In the genomic region with DNA sequence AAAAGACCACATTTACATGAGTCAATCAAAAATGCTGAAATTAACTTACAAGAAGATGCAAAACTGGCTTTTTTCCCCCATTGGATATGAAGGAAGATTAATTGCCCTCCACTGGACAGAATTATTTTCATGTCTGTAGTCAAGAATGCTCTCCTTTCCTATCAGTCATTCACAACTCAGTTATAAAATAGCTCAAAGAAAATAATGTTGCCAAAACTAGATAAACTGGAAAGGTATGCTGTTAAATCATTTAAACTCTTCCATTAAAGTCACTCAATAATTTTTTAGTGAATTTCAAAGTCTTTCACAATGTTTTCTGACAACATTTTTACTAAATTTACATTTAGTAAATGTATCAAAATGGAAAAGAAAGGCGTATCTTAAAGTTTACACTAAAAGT, we compare ENCODE assay signal across 26 cellular contexts.
DNase-seq lines count a peak whose midpoint lies in the region; ATAC-seq, FAIRE-seq and TF ChIP-seq lines count a peak whose summit lies in the region.
"Had no signal": no experiment of that assay in that cellular context is flagged by ENCODE, and none has a peak within 500 bp of the region (broad histone marks: within the 10 kb centered on the region; RNA-seq: fewer than 3 reads in every experiment).

No MANE protein-coding gene starts in this region.

- no peaks in the 10 kb centered on the region for H3K36me3 ChIP-seq in HCT116 (ENCODE audit: control insufficient read depth in 1 of 2, insufficient read depth in 2 of 2, low read length in 2 of 2)
- H3K36me3 ChIP-seq in PC-9 (ENCODE audit: low read depth): no peaks in the 10 kb centered on the region
- H3K36me3 ChIP-seq: BLaER1 treated with 17β-estradiol and CSF1 and Interleukin-3, amounts not matched to agents 10 nM and 100 nM had no signal

- TF ChIP-seq RAD21 in HCT116 (IDR thresholded peaks at IDR 0.05; ENCODE audit: low read depth): no peak

- H3K27ac Mint-ChIP-seq in mesothelial cell of epicardium: peak overlapping the region; percentile 83
- H3K27ac Mint-ChIP-seq: B cell; CD4-positive, alpha-beta T cell; CD8-positive, alpha-beta T cell had no signal

- DNase-seq in D721Med (ENCODE audit: insufficient read length, low spot score): no peak
- no peak for DNase-seq in HCT116 (ENCODE audit: low read depth, low spot score)
- DNase-seq in mesothelial cell of epicardium (ENCODE audit: low spot score in 2 of 2, unreplicated experiment in 2 of 2): no peak
- DNase-seq in AG20443 (ENCODE audit: low spot score): no peak
- no peak for DNase-seq in PC-9
- DNase-seq: 8988T; ACHN; AML-193; Caco-2; Calu3; CD4-positive, alpha-beta T cell; CD8-positive, alpha-beta T cell; DMS 273 treated with DMSO at 0.1 percent for 48 hours; DMS153; DMS53; DMS79; DND-41; EL; GDM1 had no signal

- CTCF ChIA-PET in HCT116 (lab: Charles Lee): no interaction called here
- CTCF ChIA-PET in PC-9 (lab: Charles Lee): no interaction called here

- H3K9me3 ChIP-seq in HCT116 (ENCODE audit: control insufficient read depth in 1 of 2, insufficient read depth in 1 of 2, low read depth in 1 of 2, low read length in 2 of 2) (no peaks in the 10 kb centered on the region), PC-9 (ENCODE audit: insufficient read depth, low read depth) (no peaks in the 10 kb centered on the region)
- H3K9me3 ChIP-seq: BLaER1 treated with 17β-estradiol and CSF1 and Interleukin-3, amounts not matched to agents 10 nM and 100 nM; Caco-2 had no signal

- H3K79me2 ChIP-seq in HCT116 (ENCODE audit: insufficient read depth, low read length) (no peaks in the 10 kb centered on the region), PC-9 (ENCODE audit: low read depth) (no peaks in the 10 kb centered on the region)

- RAD21 ChIA-PET in HCT116 (lab: Charles Lee; ENCODE audit: low non-redundant PET in 1 of 2, low total read pairs in 2 of 2, uncharacterized antibody in 2 of 2, unreplicated experiment in 2 of 2): no interaction called here

- H3K9ac ChIP-seq in HCT116 (ENCODE audit: low read length): no peak overlapping the region
- H3K9ac ChIP-seq: BLaER1 treated with 17β-estradiol and CSF1 and Interleukin-3, amounts not matched to agents 10 nM and 100 nM had no signal

- H3K9me2 ChIP-seq in HCT116 (ENCODE audit: insufficient read depth): no peaks in the 10 kb centered on the region
- no peaks in the 10 kb centered on the region; the same call in 1 of the 2 replicates for H3K9me2 ChIP-seq in PC-9 (ENCODE audit: insufficient read depth)

- H4K20me1 ChIP-seq in HCT116 (ENCODE audit: insufficient read depth): no peaks in the 10 kb centered on the region
- H4K20me1 ChIP-seq in PC-9 (ENCODE audit: insufficient read depth): no peaks in the 10 kb centered on the region
- H4K20me1 ChIP-seq: BLaER1 treated with 17β-estradiol and CSF1 and Interleukin-3, amounts not matched to agents 10 nM and 100 nM had no signal

- peaks cover 17% of the 10 kb centered on the region for H3K9me3 Mint-ChIP-seq in mesothelial cell of epicardium

- peaks cover 15% of the 10 kb centered on the region for H3K36me3 Mint-ChIP-seq in mesothelial cell of epicardium
- H3K36me3 Mint-ChIP-seq: CD8-positive, alpha-beta T cell had no signal

- no peak for ATAC-seq in HCT116
- ATAC-seq: CD8-positive, alpha-beta T cell; GM12878 had no signal

- H3K4me3 ChIP-seq in HCT116 (replicated peaks in 1 of 2; ENCODE audit: low read depth in 1 of 2, low read length in 2 of 2) (no peak overlapping the region), PC-9 (no peak overlapping the region)
- H3K4me3 ChIP-seq: BLaER1 treated with 17β-estradiol and CSF1 and Interleukin-3, amounts not matched to agents 10 nM and 100 nM; GM12878 had no signal

- peak; percentile 86 for FAIRE-seq in D721Med (lab: Jason Lieb, UNC)
- FAIRE-seq: A204.1, GM12878, GM12892, GM18507 had no signal

- intact Hi-C loops in HCT116 (cut with micrococcal nuclease): no loop called here
- intact Hi-C loops in PC-9 (cut with micrococcal nuclease; ENCODE audit: unreplicated experiment): no loop called here

- POLR2A ChIA-PET in HCT116 (lab: Charles Lee) (no interaction called here), PC-9 (lab: Charles Lee; ENCODE audit: unreplicated experiment) (no interaction called here)

- TF ChIP-seq CTCF in D721Med (IDR thresholded peaks at IDR 0.05; ENCODE audit: insufficient read depth, missing control alignments) (no peak), HCT116 (IDR thresholded peaks at IDR 0.05 in 2 of 3, conservative IDR thresholded peaks at IDR 0.05 in 1 of 3; ENCODE audit: borderline replicate concordance in 1 of 3, insufficient read depth in 1 of 3, low read depth in 2 of 3, low read length in 2 of 3) (no peak), mesothelial cell of epicardium (IDR thresholded peaks at IDR 0.05; ENCODE audit: unreplicated experiment) (no peak), PC-9 (conservative IDR thresholded peaks at IDR 0.05) (no peak)

- BruUV-seq in HCT116 (replicated peaks; lab: Mats Ljungman, UMichigan) (no TSS peak), PC-9 (replicated peaks; lab: Mats Ljungman, UMichigan) (no TSS peak)

- H3K27ac ChIP-seq in HCT116 (ENCODE audit: low read depth, low read length) (no peak overlapping the region), PC-9 (no peak overlapping the region)
- H3K27ac ChIP-seq: BLaER1 treated with 17β-estradiol and CSF1 and Interleukin-3, amounts not matched to agents 10 nM and 100 nM; C4-2B had no signal

- H3K4me3 Mint-ChIP-seq in mesothelial cell of epicardium: no peak overlapping the region
- H3K4me3 Mint-ChIP-seq: B cell; CD4-positive, alpha-beta T cell; CD8-positive, alpha-beta T cell had no signal

- no peaks in the 10 kb centered on the region for H3F3A ChIP-seq in PC-9 (ENCODE audit: insufficient read depth, low read depth)

- H3K27me3 ChIP-seq in HCT116 (ENCODE audit: insufficient read depth, low read length): no peaks in the 10 kb centered on the region
- no peaks in the 10 kb centered on the region for H3K27me3 ChIP-seq in PC-9 (ENCODE audit: insufficient read depth, low read depth)
- H3K27me3 ChIP-seq: BLaER1 treated with 17β-estradiol and CSF1 and Interleukin-3, amounts not matched to agents 10 nM and 100 nM had no signal

- peaks cover 24% of the 10 kb centered on the region for H3K4me1 Mint-ChIP-seq in mesothelial cell of epicardium
- H3K4me1 Mint-ChIP-seq: B cell had no signal

- no peak for TF ChIP-seq POLR2A in HCT116 (IDR thresholded peaks at IDR 0.05; ENCODE audit: borderline replicate concordance, extremely low read depth, insufficient read depth, insufficient read length)

- H3K27me3 Mint-ChIP-seq in mesothelial cell of epicardium (ENCODE audit: low read depth): no peaks in the 10 kb centered on the region
- H3K27me3 Mint-ChIP-seq: B cell; CD4-positive, alpha-beta T cell had no signal

- H3K4me1 ChIP-seq in HCT116 (ENCODE audit: control insufficient read depth in 1 of 2, insufficient read depth in 2 of 2, low read length in 2 of 2) (no peaks in the 10 kb centered on the region), PC-9 (replicated peaks; ENCODE audit: insufficient read depth) (no peaks in the 10 kb centered on the region)
- H3K4me1 ChIP-seq: Caco-2 had no signal

- H2AFZ ChIP-seq in HCT116 (ENCODE audit: low read depth, low read length, poor library complexity, severe bottlenecking): peak overlapping the region; percentile 10
- no peak overlapping the region for H2AFZ ChIP-seq in PC-9

- H3K4me2 ChIP-seq in HCT116 (ENCODE audit: low read length): no peak overlapping the region
- no peak overlapping the region for H3K4me2 ChIP-seq in PC-9
- H3K4me2 ChIP-seq: BLaER1 treated with 17β-estradiol and CSF1 and Interleukin-3, amounts not matched to agents 10 nM and 100 nM had no signal

TF ChIP-seq in HCT116, 20 proteins besides CTCF, POLR2A, EP300 and RAD21 (continues in another document):
- no peak for TF ChIP-seq ZNF274 (IDR thresholded peaks at IDR 0.05; ENCODE audit: low read depth, low read length)
- no peak for TF ChIP-seq EZH2phosphoT487 (IDR thresholded peaks at IDR 0.05; ENCODE audit: borderline replicate concordance)
- no peak for TF ChIP-seq REST (IDR thresholded peaks at IDR 0.05; ENCODE audit: low read depth)
- TF ChIP-seq TCF7L2 (IDR thresholded peaks at IDR 0.05; ENCODE audit: borderline replicate concordance, extremely low read depth, insufficient read depth, insufficient read length): no peak
- no peak for TF ChIP-seq JUND (IDR thresholded peaks at IDR 0.05)
- TF ChIP-seq ATF3 (IDR thresholded peaks at IDR 0.05): no peak
- no peak for TF ChIP-seq CBX3 (IDR thresholded peaks at IDR 0.05; ENCODE audit: low read depth)
- TF ChIP-seq ZFX (IDR thresholded peaks at IDR 0.05): no peak
- TF ChIP-seq EGR1 (IDR thresholded peaks at IDR 0.05; ENCODE audit: low read depth): no peak
- no peak for TF ChIP-seq FOSL1 (IDR thresholded peaks at IDR 0.05; ENCODE audit: low read depth)
- no peak for TF ChIP-seq SRF (IDR thresholded peaks at IDR 0.05; ENCODE audit: low read depth)
